Comparison of ENCODE assay signal across 8 cellular contexts in genomic region chr7:65307651-65308299, GRCh38.
DNase-seq lines count a peak whose midpoint lies in the region; ATAC-seq, FAIRE-seq and TF ChIP-seq lines count a peak whose summit lies in the region.

No MANE protein-coding gene starts in this region.

- DNase-seq in D721Med (ENCODE audit: insufficient read length, low spot score) (peak; percentile 38), Peyer's patch (peak in 2 of 3 donors; percentile 25 to 54), glomerular visceral epithelial cell (ENCODE audit: extremely low spot score) (peak; percentile 43), progenitor cell of endocrine pancreas (ENCODE audit: low spot score, unreplicated experiment) (peak; percentile 51), GOT3 (lab: John Stamatoyannopoulos, UW) (no peak)
- peak; percentile 56 for DNase-seq in Jurkat, Clone E6-1 (ENCODE audit: low read depth, low spot score)
- DNase-seq in activated naive CD4-positive, alpha-beta T cell treated with Interleukin-2 at 50 U/mL for 16 hours = peak; percentile 30

- H3K9me3 Mint-ChIP-seq in progenitor cell of endocrine pancreas (ENCODE audit: low read depth) = no peaks in the 10 kb centered on the region

- H3K9me3 ChIP-seq in Peyer's patch = no peaks in the 10 kb centered on the region

- ATAC-seq in GM19455 (IDR thresholded peaks at IDR 0.05; ENCODE audit: unreplicated experiment) = peak; percentile 71

- no peak overlapping the region for H3K27ac Mint-ChIP-seq in progenitor cell of endocrine pancreas

- no peaks in the 10 kb centered on the region for H3K36me3 ChIP-seq in Peyer's patch

- no peak for TF ChIP-seq POLR2A in Peyer's patch (IDR thresholded peaks at IDR 0.05)

- H3K4me1 Mint-ChIP-seq in progenitor cell of endocrine pancreas (ENCODE audit: low read depth) = no peaks in the 10 kb centered on the region

- H3K27me3 Mint-ChIP-seq in progenitor cell of endocrine pancreas = no peaks in the 10 kb centered on the region

- H3K4me3 ChIP-seq in Jurkat, Clone E6-1 (ENCODE audit: low read length) = no peak overlapping the region
- H3K4me3 ChIP-seq in Peyer's patch = no peak overlapping the region

- no peaks in the 10 kb centered on the region for H3K27me3 ChIP-seq in Peyer's patch

- FAIRE-seq in D721Med (lab: Jason Lieb, UNC) = peak; percentile 81

- H3K27ac ChIP-seq in Peyer's patch = no peak overlapping the region

- H3K36me3 Mint-ChIP-seq in progenitor cell of endocrine pancreas (ENCODE audit: insufficient read depth) = no peaks in the 10 kb centered on the region

- TF ChIP-seq CTCF in D721Med (IDR thresholded peaks at IDR 0.05; ENCODE audit: insufficient read depth, missing control alignments) = peak; percentile 96
- TF ChIP-seq CTCF in Peyer's patch (IDR thresholded peaks at IDR 0.05) = peak; percentile 41 to 85 (median 66)
- peak; percentile 93 for TF ChIP-seq CTCF in progenitor cell of endocrine pancreas (IDR thresholded peaks at IDR 0.05; ENCODE audit: unreplicated experiment)

- no peak overlapping the region for H3K4me3 Mint-ChIP-seq in progenitor cell of endocrine pancreas (ENCODE audit: low read depth)

- no peaks in the 10 kb centered on the region for H3K4me1 ChIP-seq in Peyer's patch
